9 cellular contexts compared by ENCODE assay signal in genomic region chrX:30577362-30577961, GRCh38. TPM values are rescaled to one million over a fixed set of nuclear protein-coding genes. Genes with fewer than 3 reads are reported as not detected.
DNase-seq lines count a peak whose midpoint lies in the region; ATAC-seq and TF ChIP-seq lines count a peak whose summit lies in the region.
"Had no signal": no experiment of that assay in that cellular context is flagged by ENCODE, and none has a peak within 500 bp of the region (broad histone marks: within the 10 kb centered on the region; RNA-seq: fewer than 3 reads in every experiment).

Gene TASL, minus strand, starts transcription at chrX:30577766. Its CDS starts 17,411 bp downstream, at chrX:30560355.

- H3K27me3 Mint-ChIP-seq in endothelial cell (ENCODE audit: unreplicated experiment): no peaks in the 10 kb centered on the region

- H3K9me3 ChIP-seq in transverse colon: no peaks in the 10 kb centered on the region

- no peak within 1 kb of the TSS for H3K27ac Mint-ChIP-seq in endothelial cell (ENCODE audit: unreplicated experiment)

- peak; percentile 23 for TF ChIP-seq POLR2A in transverse colon (IDR thresholded peaks at IDR 0.05)

- peak within 1 kb of the TSS; percentile 25 for H3K4me3 ChIP-seq in coronary artery
- H3K4me3 ChIP-seq in transverse colon: peak within 1 kb of the TSS in 1 of 4 donors; percentile 13

- TF ChIP-seq CTCF in coronary artery (IDR thresholded peaks at IDR 0.05) (no peak), transverse colon (IDR thresholded peaks at IDR 0.05) (no peak), endothelial cell (IDR thresholded peaks at IDR 0.05; ENCODE audit: unreplicated experiment) (no peak)

- H3K36me3 ChIP-seq in transverse colon: no peaks in the 10 kb centered on the region

- no peaks in the 10 kb centered on the region for H3K36me3 Mint-ChIP-seq in endothelial cell (ENCODE audit: low read depth, unreplicated experiment)

- DNase-seq in NOMO-1 treated with dmso at 0.1 percent for 144 hours (lab: John Stamatoyannopoulos, UW; ENCODE audit: unreplicated experiment) (peak; percentile 94), coronary artery (ENCODE audit: low spot score) (no peak), transverse colon (peak; percentile 23), islet precursor cell (no peak), endothelial cell (ENCODE audit: low spot score) (no peak), NCI-H2171 treated with DMSO at 0.1 percent for 48 hours (lab: John Stamatoyannopoulos, UW) (no peak)

- no peak for TF ChIP-seq EP300 in transverse colon (IDR thresholded peaks at IDR 0.05; ENCODE audit: low read depth)

- ATAC-seq in GM18867 (IDR thresholded peaks at IDR 0.05; ENCODE audit: unreplicated experiment) (peak; percentile 86), HG02763 (IDR thresholded peaks at IDR 0.05; ENCODE audit: unreplicated experiment) (peak; percentile 85)

- no peaks in the 10 kb centered on the region for H3K9me3 Mint-ChIP-seq in endothelial cell (ENCODE audit: unreplicated experiment)

- no peaks in the 10 kb centered on the region for H3K27me3 ChIP-seq in transverse colon

- H3K27ac ChIP-seq in coronary artery (no peak within 1 kb of the TSS), transverse colon (peak within 1 kb of the TSS in 2 of 4 donors; percentile 47 to 51)

- intact Hi-C loops in transverse colon (cut with DNase I; ENCODE audit: low total_unique reads): loop anchor here (10.0 kb wide), 1 partner anchor 127 kb away; no protein-coding TSS in a partner anchor

- no peaks in the 10 kb centered on the region for H3K4me1 Mint-ChIP-seq in endothelial cell (ENCODE audit: unreplicated experiment)

- 67 to 74% methylated on average over 7 to 10 of the region's 10 CpGs for WGBS in transverse colon (ENCODE audit: low coverage in 1 of 2), 2 donors

- in situ Hi-C loops in transverse colon (cut with MboI; ENCODE audit: low pct_ligation_motif_present in 1 of 4, low pct_unique_long_range_greater_than_20kb in 1 of 4, low sequenced_read_pairs in 3 of 4): loop anchor here in 1 of 4 donors (10.0 kb wide), 1 partner anchor 137 kb away; no protein-coding TSS in a partner anchor

- H3K4me1 ChIP-seq in transverse colon: no peaks in the 10 kb centered on the region

- no peak within 1 kb of the TSS for H3K4me3 Mint-ChIP-seq in endothelial cell (ENCODE audit: unreplicated experiment)

RNA-seq across cellular contexts. Expression of gene TASL, which starts in this region (rescaled TPM):
- total RNA-seq in transverse colon: 1 to 10 TPM in 2 of 4 donors, under 1 TPM in 1, not detected in 1; 0.27 to 3.7 (median 1.6) TPM
- not detected for total RNA-seq in endothelial cell (ENCODE audit: unreplicated experiment)
- total RNA-seq: RPMI7951 had no signal

Comparison
In these comparisons a context has a peak if more than half of its experiments do, and no peak if none do; other contexts are left out.
1. DNase-seq: peak in NOMO-1 treated with dmso at 0.1 percent for 144 hours (single experiment) and transverse colon (single experiment); none in coronary artery (single experiment), islet precursor cell (single experiment), endothelial cell (single experiment) and NCI-H2171 treated with DMSO at 0.1 percent for 48 hours (single experiment).